ENCODE assay signal across 9 cellular contexts in the genomic region with DNA sequence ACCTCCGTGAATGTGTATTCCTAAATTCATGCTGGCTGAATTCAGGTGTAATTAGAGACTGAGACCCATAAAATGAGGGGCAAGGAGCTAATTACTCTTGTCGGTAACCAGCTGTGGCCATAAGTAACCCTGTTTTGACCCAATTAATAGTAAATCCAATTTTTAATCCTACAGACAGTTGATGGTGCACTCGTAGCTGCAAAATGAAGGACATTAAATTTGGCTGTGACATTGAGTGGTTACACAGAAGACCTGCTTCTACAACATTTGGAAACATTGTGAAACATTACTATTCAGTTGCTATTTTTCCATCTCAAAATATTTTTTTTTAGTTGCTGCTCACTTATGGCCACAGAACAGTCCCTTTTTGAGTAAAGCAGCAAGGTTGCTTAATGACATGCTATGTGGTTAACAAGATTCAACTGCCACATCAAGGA. TPM values are rescaled to one million over a fixed set of nuclear protein-coding genes. Genes with fewer than 3 reads are reported as not detected.
DNase-seq lines count a peak whose midpoint lies in the region; ATAC-seq and TF ChIP-seq lines count a peak whose summit lies in the region.
"Had no signal": no experiment of that assay in that cellular context is flagged by ENCODE, and none has a peak within 500 bp of the region (broad histone marks: within the 10 kb centered on the region; RNA-seq: fewer than 3 reads in every experiment).

No MANE protein-coding gene starts in this region.

- no peaks in the 10 kb centered on the region for H3K27me3 Mint-ChIP-seq in activated naive CD4-positive, alpha-beta T cell treated with anti-CD3 and anti-CD28 coated beads for 36 hours (ENCODE audit: low read depth)
- no peaks in the 10 kb centered on the region for H3K27me3 Mint-ChIP-seq in T-helper 1 cell treated with Interleukin-12 subunit alpha and Interleukin-12 subunit beta and Interleukin-4 antibody, amounts not matched to agents 30 μg/mL and 1 μg/mL, for 36 hours (ENCODE audit: low read depth)

- H3K36me3 ChIP-seq in upper lobe of left lung, result peaks cover 0 to 16% (median 0%) of the 10 kb centered on the region in 4 donors

- H3K9me3 ChIP-seq in upper lobe of left lung, result no peaks in the 10 kb centered on the region

- TF ChIP-seq EP300 in upper lobe of left lung (IDR thresholded peaks at IDR 0.05), result no peak

- H3K4me1 ChIP-seq in upper lobe of left lung, result peaks cover 63 to 90% (median 81%) of the 10 kb centered on the region in 4 donors

- CTCF ChIA-PET in activated naive CD4-positive, alpha-beta T cell treated with anti-CD3 and anti-CD28 coated beads for 36 hours (lab: Charles Lee), result interaction anchor here (0.7 kb wide), 1 partner anchor 171 kb away, joined by 3 read pairs; no protein-coding TSS in a partner anchor

- intact Hi-C loops in activated naive CD4-positive, alpha-beta T cell treated with anti-CD3 and anti-CD28 coated beads for 36 hours (cut with micrococcal nuclease), result loop anchor here (1.0 to 2.0 kb wide), 4 partner anchors 8 to 30 kb away; no protein-coding TSS in a partner anchor

- peak overlapping the region; percentile 53 to 89 (median 60) for H3K27ac ChIP-seq in upper lobe of left lung

- no peak for TF ChIP-seq POLR2A in upper lobe of left lung (IDR thresholded peaks at IDR 0.05)

- peaks cover 88% of the 10 kb centered on the region for H3K4me1 Mint-ChIP-seq in activated naive CD4-positive, alpha-beta T cell treated with anti-CD3 and anti-CD28 coated beads for 36 hours (ENCODE audit: low read depth)
- peaks cover 62% of the 10 kb centered on the region for H3K4me1 Mint-ChIP-seq in T-helper 1 cell treated with Interleukin-12 subunit alpha and Interleukin-12 subunit beta and Interleukin-4 antibody, amounts not matched to agents 30 μg/mL and 1 μg/mL, for 36 hours (ENCODE audit: low read depth)

- WGBS in upper lobe of left lung, 2 donors, result 40 to 54% methylated on average over 3 of the region's 3 CpGs

- peak overlapping the region; percentile 20 for H3K4me3 Mint-ChIP-seq in activated naive CD4-positive, alpha-beta T cell treated with anti-CD3 and anti-CD28 coated beads for 36 hours
- peak overlapping the region; percentile 21 for H3K4me3 Mint-ChIP-seq in T-helper 1 cell treated with Interleukin-12 subunit alpha and Interleukin-12 subunit beta and Interleukin-4 antibody, amounts not matched to agents 30 μg/mL and 1 μg/mL, for 36 hours

- ATAC-seq in left lobe of liver, result peak; percentile 1
- no peak for ATAC-seq in upper lobe of left lung (ENCODE audit: low FRiP score in 2 of 2)
- ATAC-seq in HG03025 (IDR thresholded peaks at IDR 0.05; ENCODE audit: low FRiP score, unreplicated experiment), result no peak
- ATAC-seq: esophagus mucosa had no signal

- H3K9me3 Mint-ChIP-seq in activated naive CD4-positive, alpha-beta T cell treated with anti-CD3 and anti-CD28 coated beads for 36 hours, result no peaks in the 10 kb centered on the region
- no peaks in the 10 kb centered on the region for H3K9me3 Mint-ChIP-seq in T-helper 1 cell treated with Interleukin-12 subunit alpha and Interleukin-12 subunit beta and Interleukin-4 antibody, amounts not matched to agents 30 μg/mL and 1 μg/mL, for 36 hours

- no peak for DNase-seq in activated naive CD4-positive, alpha-beta T cell treated with anti-CD3 and anti-CD28 coated beads for 36 hours
- DNase-seq in activated naive CD4-positive, alpha-beta T cell treated with Interleukin-2 at 50 U/mL for 16 hours, result no peak
- DNase-seq in left lobe of liver (ENCODE audit: low spot score), result no peak
- no peak for DNase-seq in upper lobe of left lung
- no peak for DNase-seq in NCI-H2107 treated with DMSO at 0.1 percent for 48 hours (lab: John Stamatoyannopoulos, UW; ENCODE audit: unreplicated experiment)
- no peak for DNase-seq in stimulated activated CD4-positive, alpha-beta T cell treated with anti-CD3 and anti-CD28 coated beads, Interleukin-4, amount 100 ng/mL, for 1 hour

- peak overlapping the region in 2 of 4 donors; percentile 4 to 30 for H3K4me3 ChIP-seq in upper lobe of left lung

- no peak for TF ChIP-seq CTCF in upper lobe of left lung (IDR thresholded peaks at IDR 0.05)

- no peaks in the 10 kb centered on the region for H3K27me3 ChIP-seq in upper lobe of left lung

- peaks cover 53% of the 10 kb centered on the region for H3K36me3 Mint-ChIP-seq in activated naive CD4-positive, alpha-beta T cell treated with anti-CD3 and anti-CD28 coated beads for 36 hours (ENCODE audit: low read depth)
- H3K36me3 Mint-ChIP-seq in T-helper 1 cell treated with Interleukin-12 subunit alpha and Interleukin-12 subunit beta and Interleukin-4 antibody, amounts not matched to agents 30 μg/mL and 1 μg/mL, for 36 hours (ENCODE audit: low read depth), result peaks cover 33% of the 10 kb centered on the region

- peak overlapping the region; percentile 74 for H3K27ac Mint-ChIP-seq in activated naive CD4-positive, alpha-beta T cell treated with anti-CD3 and anti-CD28 coated beads for 36 hours
- peak overlapping the region; percentile 9 for H3K27ac Mint-ChIP-seq in T-helper 1 cell treated with Interleukin-12 subunit alpha and Interleukin-12 subunit beta and Interleukin-4 antibody, amounts not matched to agents 30 μg/mL and 1 μg/mL, for 36 hours

RNA-seq across cellular contexts. Expression of a gene that starts 33.0 kb away (rescaled TPM):
- total RNA-seq in activated naive CD4-positive, alpha-beta T cell treated with anti-CD3 and anti-CD28 coated beads for 36 hours, result 100 to 1,000 TPM; 387 to 391 TPM
- total RNA-seq in left lobe of liver (48.4 TPM), upper lobe of left lung (100 to 1,000 TPM; 231 to 506 (median 357) TPM)
